19 cellular contexts compared by ENCODE assay signal in the genomic region with DNA sequence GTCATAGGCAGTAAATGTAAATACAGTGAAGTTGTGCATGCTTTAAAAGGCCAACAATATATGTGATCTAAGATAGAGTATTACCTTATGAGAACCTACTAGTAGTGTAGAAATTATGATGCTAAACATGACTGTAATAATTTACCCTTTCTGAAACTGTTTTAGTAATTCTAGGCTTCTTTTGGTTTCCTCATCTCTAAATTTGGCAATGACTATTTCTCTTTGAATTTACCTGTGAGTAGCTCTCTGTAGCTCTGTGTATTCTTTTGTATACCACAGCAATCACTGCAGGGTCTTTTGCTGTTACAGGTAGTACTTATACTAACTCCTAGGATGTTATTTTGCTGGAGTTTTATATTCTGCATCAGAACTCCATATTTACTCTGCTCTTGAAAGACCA.
"Had no signal": no experiment of that assay in that cellular context is flagged by ENCODE, and none has a peak within 500 bp of the region (broad histone marks: within the 10 kb centered on the region; RNA-seq: fewer than 3 reads in every experiment).

No MANE protein-coding gene starts in this region.

- ATAC-seq: activated CD8-positive, alpha-beta memory T cell treated with anti-CD3 and anti-CD28 coated beads, Interleukin-2, amount 10 ng/mL, durations not matched to agents 7 days and 5 days; effector memory CD8-positive, alpha-beta T cell; gastrocnemius medialis; heart right ventricle; left lobe of liver; naive thymus-derived CD8-positive, alpha-beta T cell had no signal

- H3K4me3 ChIP-seq: gastrocnemius medialis, heart right ventricle, skin epidermis, transverse colon had no signal

- H3K27ac ChIP-seq: epithelial cell of prostate, gastrocnemius medialis, heart right ventricle, neutrophil, skin epidermis, transverse colon had no signal

- H3K36me3 ChIP-seq: gastrocnemius medialis, heart right ventricle, neutrophil, transverse colon had no signal

- H3K9me3 ChIP-seq: gastrocnemius medialis, heart right ventricle, neutrophil, transverse colon had no signal

- H3K4me1 ChIP-seq: transverse colon had no signal

- DNase-seq: activated CD4-positive, alpha-beta T cell treated with anti-CD3 and anti-CD28 coated beads, Interleukin-2, amount 50 U/mL, for 48 hours; activated CD4-positive, CD25-positive, alpha-beta regulatory T cell; activated CD8-positive, alpha-beta memory T cell treated with anti-CD3 and anti-CD28 coated beads, Interleukin-2, amount 10 ng/mL, durations not matched to agents 7 days and 5 days; activated gamma-delta T cell; activated naive CD8-positive, alpha-beta T cell treated with anti-CD3 and anti-CD28 coated beads, Interleukin-2, amount 10 ng/mL, durations not matched to agents 7 days and 5 days; activated T-cell treated with anti-CD3 and anti-CD28 coated beads, Interleukin-2, amount 50 U/mL, for 24 hours; anterior cingulate cortex; cerebellar nuclear complex; effector memory CD8-positive, alpha-beta T cell; gastrocnemius medialis; heart right ventricle; mammary epithelial cell; naive thymus-derived CD8-positive, alpha-beta T cell; retina; transverse colon had no signal
